In genomic region chr16:66478733-66479511, GRCh38 we compare ENCODE assay signal across 8 cellular contexts. TPM values are rescaled to one million over a fixed set of nuclear protein-coding genes. Genes with fewer than 3 reads are reported as not detected.
DNase-seq lines count a peak whose midpoint lies in the region; ATAC-seq and TF ChIP-seq lines count a peak whose summit lies in the region.

No MANE protein-coding gene starts in this region.

- H4K8ac ChIP-seq in H9 (replicated peaks; ENCODE audit: insufficient read length, low read depth, low read length), result no peak overlapping the region

- no peak overlapping the region for H3K56ac ChIP-seq in H9 (ENCODE audit: insufficient read length, low read depth, low read length)

- H3K27me3 ChIP-seq in H9 (ENCODE audit: insufficient read depth, low read length), result no peaks in the 10 kb centered on the region
- no peaks in the 10 kb centered on the region for H3K27me3 ChIP-seq in colonic mucosa

- peaks cover 7% of the 10 kb centered on the region for H3K27me3 Mint-ChIP-seq in H9 (ENCODE audit: low read depth)

- whole genome bisulfite sequencing in H9 (ENCODE audit: extremely low coverage, insufficient read length, low lambda C conversion rate), result no CpG with 5 or more reads among the region's 10 CpGs
- WGBS in lower leg skin, 2 donors, result 26 to 32% methylated on average over 10 of the region's 10 CpGs

- no peaks in the 10 kb centered on the region for H3K36me3 Mint-ChIP-seq in H9 (ENCODE audit: insufficient read depth in 1 of 3, low read depth in 3 of 3)

- no peaks in the 10 kb centered on the region for H3K23me2 ChIP-seq in H9 (ENCODE audit: insufficient read length, low read depth, low read length, poor library complexity, severe bottlenecking)

- no peak overlapping the region for H2BK5ac ChIP-seq in H9 (ENCODE audit: insufficient read length, low read length)

- H3K4me1 ChIP-seq in H9 (ENCODE audit: insufficient read depth, low read length), result no peaks in the 10 kb centered on the region
- H3K4me1 ChIP-seq in colonic mucosa, result no peaks in the 10 kb centered on the region

- no peak overlapping the region for H3K27ac ChIP-seq in H9 (ENCODE audit: insufficient read length, low read depth, low read length)
- no peak overlapping the region for H3K27ac ChIP-seq in colonic mucosa

- ATAC-seq in HG02763 (IDR thresholded peaks at IDR 0.05; ENCODE audit: unreplicated experiment), result no peak

- TF ChIP-seq POLR2A in lower leg skin (IDR thresholded peaks at IDR 0.05), result no peak

- intact Hi-C loops in colonic mucosa (cut with DNase I) (no loop called here), lower leg skin (cut with DNase I; ENCODE audit: low total_unique reads) (loop anchor here (10.0 kb wide), 1 partner anchor 106 kb away; no protein-coding TSS in a partner anchor)

- peak overlapping the region in 1 of 3 experiments; percentile 16; a peak in 1 of 7 replicates for H3K27ac Mint-ChIP-seq in H9

- no peaks in the 10 kb centered on the region for H4K20me1 ChIP-seq in H9 (ENCODE audit: control insufficient read depth, insufficient read depth, insufficient read length)

- H3K9me3 Mint-ChIP-seq in H9, result no peaks in the 10 kb centered on the region

- H3K14ac ChIP-seq in H9 (ENCODE audit: insufficient read depth, low read length), result no peak overlapping the region

- H2BK12ac ChIP-seq in H9 (ENCODE audit: insufficient read length, low read depth, low read length), result no peak overlapping the region

- H2AFZ ChIP-seq in H9 (ENCODE audit: low read length), result no peak overlapping the region

- no peak overlapping the region for H3K4me3 ChIP-seq in colonic mucosa
- H3K4me3 ChIP-seq in lower leg skin (ENCODE audit: low read depth, poor library complexity, severe bottlenecking), result no peak overlapping the region

- no peak overlapping the region for H3T11ph ChIP-seq in H9 (ENCODE audit: low read length)

- no peak overlapping the region for H4K91ac ChIP-seq in H9 (ENCODE audit: insufficient read length, low read depth, low read length)

- no peak overlapping the region for H3K4me2 ChIP-seq in H9 (ENCODE audit: insufficient read depth, insufficient read length, low read length)

- no peak overlapping the region for H2BK15ac ChIP-seq in H9 (ENCODE audit: low read depth, low read length)

- H3K9ac ChIP-seq in H9 (ENCODE audit: extremely low read depth, insufficient read length, low read length), result no peak overlapping the region
- H3K9ac ChIP-seq in colonic mucosa (ENCODE audit: low read depth in 2 of 2, low read length in 2 of 2), result no peak overlapping the region

- TF ChIP-seq CTCF in H9 (conservative IDR thresholded peaks at IDR 0.05) (peak; percentile 84), colonic mucosa (IDR thresholded peaks at IDR 0.05) (peak; percentile 86), lower leg skin (IDR thresholded peaks at IDR 0.05) (peak in 1 of 3 donors; percentile 73)

- H3K36me3 ChIP-seq in colonic mucosa, result no peaks in the 10 kb centered on the region

- H4K5ac ChIP-seq in H9 (ENCODE audit: insufficient read length, low read depth, low read length), result no peak overlapping the region

- no peak overlapping the region for H3K4me3 Mint-ChIP-seq in H9

- no peaks in the 10 kb centered on the region for H3K79me2 ChIP-seq in H9 (ENCODE audit: insufficient read depth, low read length)

- H3K4me1 Mint-ChIP-seq in H9, result peaks cover 14 to 30% of the 10 kb centered on the region in 2 experiments

- H3K9me3 ChIP-seq in H9 (ENCODE audit: control insufficient read depth, low read depth, low read length), result no peaks in the 10 kb centered on the region
- no peaks in the 10 kb centered on the region for H3K9me3 ChIP-seq in colonic mucosa

- H2BK20ac ChIP-seq in H9 (ENCODE audit: low read depth, low read length, poor library complexity, severe bottlenecking), result no peak overlapping the region

- no peak overlapping the region for H3K4ac ChIP-seq in H9 (ENCODE audit: low read depth, low read length)

- H2BK120ac ChIP-seq in H9 (ENCODE audit: low read depth, low read length, poor library complexity, severe bottlenecking), result no peak overlapping the region

- no peak overlapping the region for H3K23ac ChIP-seq in H9 (ENCODE audit: insufficient read length, low read depth, low read length)

- peak; percentile 81 for DNase-seq in ELF-1 (ENCODE audit: low read depth, low spot score)
- DNase-seq in H9, result peak; percentile 87
- peak; percentile 77 for DNase-seq in NCI-H146 (lab: John Stamatoyannopoulos, UW)
- peak; percentile 84 to 85 for DNase-seq in activated CD4-positive, alpha-beta T cell treated with anti-CD3 and anti-CD28 coated beads for 4 hours
- DNase-seq in colonic mucosa, result peak; percentile 83
- DNase-seq in lower leg skin (ENCODE audit: low spot score in 2 of 2), result peak; percentile 75 to 94
- peak; percentile 45 for DNase-seq in stimulated activated CD8-positive, alpha-beta memory T cell treated with anti-CD3 and anti-CD28 coated beads, Interleukin-15, amount 100 ng/mL, for 24 hours (ENCODE audit: low read depth)

- no peaks in the 10 kb centered on the region for H3K79me1 ChIP-seq in H9 (ENCODE audit: insufficient read depth, low read depth, low read length, poor library complexity, severe bottlenecking)

- no peak overlapping the region for H2AK5ac ChIP-seq in H9 (ENCODE audit: insufficient read length, low read length)

- no peak overlapping the region for H3K18ac ChIP-seq in H9 (ENCODE audit: insufficient read length, low read depth, low read length)

RNA-seq across cellular contexts. Expression of gene BEAN1, which starts 51.8 kb away (rescaled TPM):
- total RNA-seq in H9 (2021), result 0.24 TPM in 1 of 2 replicates, not detected in the other
- under 1 TPM in 1 of 2 donors, not detected in 1; 0.32 TPM for total RNA-seq in colonic mucosa
- 1 to 10 TPM in 2 of 4 donors, under 1 TPM in 1, not detected in 1; 0.72 to 3.9 (median 2.9) TPM for total RNA-seq in lower leg skin
